ENCODE assay signal across 1 cellular context in the genomic region with DNA sequence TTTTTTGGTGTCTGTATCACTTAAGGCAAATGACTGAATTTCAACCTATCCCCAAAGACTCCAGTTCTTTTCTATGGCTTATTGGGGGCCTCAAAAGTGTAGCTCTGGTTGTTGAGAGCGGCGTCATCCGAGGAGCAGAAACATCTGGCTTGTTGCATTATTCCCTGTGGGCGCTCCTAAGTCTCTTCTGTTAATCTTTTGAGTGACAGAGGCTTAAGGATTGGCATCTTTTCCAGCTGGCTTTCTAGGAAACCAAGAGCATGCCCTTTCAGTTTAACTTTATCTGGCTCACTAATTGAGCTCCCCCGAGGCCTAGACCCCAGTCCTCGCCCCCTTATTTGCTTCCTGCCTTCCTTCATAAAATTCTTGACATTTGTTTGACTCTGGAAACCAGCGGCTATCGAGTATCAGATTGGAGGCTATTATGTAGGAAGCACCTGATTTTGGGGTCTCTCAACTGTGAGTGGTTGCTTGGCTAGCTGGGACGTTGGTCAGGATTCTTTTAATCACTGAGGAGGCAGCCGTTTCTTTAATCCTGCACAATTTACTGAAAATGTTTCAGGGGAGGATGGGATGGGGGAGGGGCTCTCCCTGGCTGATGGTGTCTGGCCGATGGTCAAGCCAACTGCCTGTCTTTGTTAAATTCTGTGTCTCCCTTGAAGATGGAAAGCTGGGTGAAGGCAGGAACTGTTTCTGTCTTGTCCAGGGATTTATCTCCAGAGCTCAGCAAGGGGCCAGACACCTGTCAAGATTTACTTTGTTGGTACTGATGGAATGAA.
TF ChIP-seq lines count a peak whose summit lies in the region.

No MANE protein-coding gene starts in this region.

TF ChIP-seq in HepG2, 621 proteins besides CTCF, POLR2A, EP300 and RAD21:
- TF ChIP-seq ZNF883 (CRISPR knock-in tag; IDR thresholded peaks at IDR 0.05; ENCODE audit: not compliant biosample characterization) (no peak), BCL6 (CRISPR knock-in tag; IDR thresholded peaks at IDR 0.05) (peak; percentile 40; the same call in 1 of the 2 replicates), ZNF83 (CRISPR knock-in tag; IDR thresholded peaks at IDR 0.05; ENCODE audit: borderline replicate concordance) (no peak), ESRRA (CRISPR knock-in tag; IDR thresholded peaks at IDR 0.05; ENCODE audit: low read depth) (no peak)
